Comparison of ENCODE assay signal across 27 cellular contexts in the genomic region with DNA sequence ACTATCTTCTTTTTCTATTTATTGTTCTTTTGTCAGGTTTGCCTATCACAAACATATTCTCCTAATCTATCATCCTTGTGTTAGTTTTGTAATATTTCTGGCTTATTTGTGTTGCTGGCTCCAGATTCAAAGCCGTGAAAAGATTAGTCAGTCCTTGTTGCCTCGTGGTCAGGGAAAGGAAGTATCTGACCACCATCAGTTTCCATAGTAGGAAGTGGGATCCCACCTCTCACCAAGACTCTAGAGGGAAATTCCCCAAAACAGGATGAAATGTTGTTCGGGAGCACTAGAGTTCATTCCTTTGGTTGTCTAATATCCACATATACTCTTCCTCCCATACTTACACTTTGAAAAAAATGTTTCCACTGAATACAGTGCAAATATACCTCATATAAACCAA.
"Had no signal": no experiment of that assay in that cellular context is flagged by ENCODE, and none has a peak within 500 bp of the region (broad histone marks: within the 10 kb centered on the region; RNA-seq: fewer than 3 reads in every experiment).

No MANE protein-coding gene starts in this region.

- H3K4me3 Mint-ChIP-seq: activated B cell treated with CpG ODN at 0.5 μM for 24 hours; activated CD8-positive, alpha-beta memory T cell treated with anti-CD3 and anti-CD28 coated beads, Interleukin-2, amount 10 ng/mL, durations not matched to agents 7 days and 5 days; activated CD8-positive, alpha-beta T cell treated with anti-CD3 and anti-CD28 coated beads, Interleukin-2, amount 10 ng/mL, durations not matched to agents 7 days and 5 days; activated naive CD8-positive, alpha-beta T cell; brain; immature natural killer cell had no signal

- ATAC-seq: activated CD8-positive, alpha-beta memory T cell treated with anti-CD3 and anti-CD28 coated beads, Interleukin-2, amount 10 ng/mL, durations not matched to agents 7 days and 5 days; activated CD8-positive, alpha-beta T cell treated with anti-CD3 and anti-CD28 coated beads, Interleukin-2, amount 10 ng/mL, durations not matched to agents 7 days and 5 days; gastroesophageal sphincter; left colon; right lobe of liver; upper lobe of right lung had no signal

- H3K27me3 Mint-ChIP-seq: activated B cell treated with CpG ODN at 0.5 μM for 24 hours; activated CD8-positive, alpha-beta memory T cell treated with anti-CD3 and anti-CD28 coated beads, Interleukin-2, amount 10 ng/mL, durations not matched to agents 7 days and 5 days; activated naive CD8-positive, alpha-beta T cell; progenitor cell of endocrine pancreas had no signal

- H3K27ac Mint-ChIP-seq: activated B cell treated with CpG ODN at 0.5 μM for 24 hours; activated CD8-positive, alpha-beta memory T cell treated with anti-CD3 and anti-CD28 coated beads, Interleukin-2, amount 10 ng/mL, durations not matched to agents 7 days and 5 days; activated CD8-positive, alpha-beta T cell treated with anti-CD3 and anti-CD28 coated beads, Interleukin-2, amount 10 ng/mL, durations not matched to agents 7 days and 5 days; activated naive CD8-positive, alpha-beta T cell; brain; progenitor cell of endocrine pancreas had no signal

- FAIRE-seq: endothelial cell of umbilical vein, kidney had no signal

- H3K9me3 Mint-ChIP-seq: activated B cell treated with CpG ODN at 0.5 μM for 24 hours, immature natural killer cell had no signal

- H3K4me1 Mint-ChIP-seq: activated B cell treated with CpG ODN at 0.5 μM for 24 hours, brain had no signal

- DNase-seq: activated B cell treated with CpG ODN at 0.5 μM for 24 hours; activated CD4-positive, alpha-beta T cell treated with anti-CD3 and anti-CD28 coated beads for 4 hours; activated CD8-positive, alpha-beta memory T cell treated with anti-CD3 and anti-CD28 coated beads, Interleukin-2, amount 10 ng/mL, durations not matched to agents 7 days and 5 days; activated CD8-positive, alpha-beta T cell treated with anti-CD3 and anti-CD28 coated beads, Interleukin-2, amount 10 ng/mL, durations not matched to agents 7 days and 5 days; activated effector memory CD4-positive, alpha-beta T cell treated with Interleukin-2 at 50 U/mL for 16 hours; activated naive CD4-positive, alpha-beta T cell treated with Interleukin-2 at 50 U/mL for 16 hours; cerebellar nuclear complex; colonic mucosa; effector CD8-positive, alpha-beta T cell; head of caudate nucleus; hypothalamus; immature natural killer cell; kidney; left colon; mammary epithelial cell; ovary; right lobe of liver; SK-N-SH; stimulated activated CD4-positive, alpha-beta T cell treated with anti-CD3 and anti-CD28 coated beads, Interleukin-2, amount 100 ng/mL, for 48 hours; SW 1271; tibial artery; upper lobe of right lung had no signal

- H3K36me3 Mint-ChIP-seq: activated naive CD8-positive, alpha-beta T cell; brain; immature natural killer cell had no signal
